ENCODE assay signal across 8 cellular contexts in genomic region chr5:178230879-178231735, GRCh38. TPM values are rescaled to one million over a fixed set of nuclear protein-coding genes. Genes with fewer than 3 reads are reported as not detected.
A peak's percentile ranks its signal among the peaks of the same experiment; 100 is the strongest.
DNase-seq lines count a peak whose midpoint lies in the region; ATAC-seq, FAIRE-seq and TF ChIP-seq lines count a peak whose summit lies in the region.

No MANE protein-coding gene starts in this region.

- dilution Hi-C loops in mammary epithelial cell (cut with HindIII; ENCODE audit: low sequenced_read_pairs), result no loop called here

- intact Hi-C loops in Right ventricle myocardium superior (cut with DNase I) (no loop called here), cardiac septum (cut with DNase I) (no loop called here), mammary epithelial cell (cut with micrococcal nuclease) (loop anchor here (5.0 to 10.0 kb wide), 2 partner anchors 411 to 1324 kb away; partner anchors contain the start of gene RUFY1)

- no TSS peak for BruUV-seq in mammary epithelial cell (replicated peaks; lab: Mats Ljungman, UMichigan)

- peak; percentile 70 for DNase-seq in Right ventricle myocardium superior
- DNase-seq in cardiac septum (ENCODE audit: low spot score), result no peak
- DNase-seq in mammary epithelial cell, result no peak
- no peak for DNase-seq in memory B cell (ENCODE audit: low spot score in 2 of 2)
- DNase-seq in GM12892 (ENCODE audit: insufficient read length), result no peak

- H3K4me3 Mint-ChIP-seq in memory B cell, result peak overlapping the region; percentile 87

- peaks cover 42% of the 10 kb centered on the region for H3K4me1 Mint-ChIP-seq in memory B cell

- H3K4me1 ChIP-seq in mammary epithelial cell (ENCODE audit: insufficient read depth, low read length) (peaks cover 33% of the 10 kb centered on the region), urinary bladder (ENCODE audit: insufficient read depth) (no peaks in the 10 kb centered on the region)

- H3K9me3 ChIP-seq in mammary epithelial cell (replicated peaks; ENCODE audit: insufficient read depth, low read length), result no peaks in the 10 kb centered on the region

- CTCF ChIA-PET in mammary epithelial cell (lab: Charles Lee; ENCODE audit: low non-redundant PET), result interaction anchor here (1.0 kb wide), 1 partner anchor 155 kb away, joined by 4 read pairs; no protein-coding TSS in a partner anchor

- peak overlapping the region; percentile 99 for H3K4me2 ChIP-seq in mammary epithelial cell (ENCODE audit: insufficient read depth, low read depth, low read length)

- H3K27ac ChIP-seq in mammary epithelial cell (ENCODE audit: insufficient read depth, low read depth, low read length) (no peak overlapping the region), urinary bladder (ENCODE audit: low read depth) (no peak overlapping the region)

- H3K4me3 ChIP-seq in mammary epithelial cell (replicated peaks in 1 of 3; ENCODE audit: insufficient read depth in 1 of 3, low read depth in 2 of 3, low read length in 3 of 3) (peak overlapping the region; percentile 56 to 75 (median 73)), urinary bladder (ENCODE audit: low read depth, low read length) (peak overlapping the region; percentile 74)

- no peak for TF ChIP-seq CTCF in mammary epithelial cell (conservative IDR thresholded peaks at IDR 0.05 in 1 of 2, IDR thresholded peaks at IDR 0.05 in 1 of 2; ENCODE audit: extremely low read depth in 1 of 2, insufficient read depth in 1 of 2, low read depth in 1 of 2, low read length in 2 of 2)

- no peaks in the 10 kb centered on the region for H4K20me1 ChIP-seq in mammary epithelial cell (ENCODE audit: insufficient read depth, low read length)

- no peaks in the 10 kb centered on the region for H3K36me3 ChIP-seq in mammary epithelial cell (ENCODE audit: insufficient read depth, low read length)
- peaks cover 1% of the 10 kb centered on the region for H3K36me3 ChIP-seq in urinary bladder (ENCODE audit: insufficient read depth)

- H3K27me3 Mint-ChIP-seq in memory B cell, result no peaks in the 10 kb centered on the region

- in situ Hi-C loops in mammary epithelial cell (cut with MboI; ENCODE audit: low sequenced_read_pairs in 2 of 2), result no loop called here

- peaks cover 23% of the 10 kb centered on the region for H3K79me2 ChIP-seq in mammary epithelial cell (ENCODE audit: insufficient read depth, low read length)

- H2AFZ ChIP-seq in mammary epithelial cell (ENCODE audit: low read depth, low read length), result no peak overlapping the region

- H3K36me3 Mint-ChIP-seq in memory B cell, result peaks cover 30% of the 10 kb centered on the region

- H3K27me3 ChIP-seq in mammary epithelial cell (ENCODE audit: insufficient read depth, low read length), result no peaks in the 10 kb centered on the region

- WGBS in mammary epithelial cell (ENCODE audit: low coverage, missing lambda C conversion rate), result 73% methylated on average over 13 of the region's 14 CpGs
- WGBS in urinary bladder, result 74% methylated on average over 14 of the region's 14 CpGs

- TF ChIP-seq POLR2A in GM12892 (IDR thresholded peaks at IDR 0.05; ENCODE audit: low read depth, low read length), result no peak

- no peak overlapping the region for H3K9ac ChIP-seq in mammary epithelial cell (ENCODE audit: insufficient read depth, low read length)

- no peaks in the 10 kb centered on the region for H3K9me3 Mint-ChIP-seq in memory B cell

- ATAC-seq in Right ventricle myocardium superior (ENCODE audit: poor library complexity) (peak; percentile 1), memory B cell (ENCODE audit: low read depth) (no peak), GM21737 (IDR thresholded peaks at IDR 0.05; ENCODE audit: unreplicated experiment) (no peak), GM21576 (IDR thresholded peaks at IDR 0.05; ENCODE audit: unreplicated experiment) (no peak)

- FAIRE-seq in GM12892 (lab: Jason Lieb, UNC), result no peak

- H3K27ac Mint-ChIP-seq in memory B cell, result peak overlapping the region; percentile 72

RNA-seq across cellular contexts. Expression of gene PHYKPL, which starts 1.5 kb away (rescaled TPM):
- 34.4 TPM for total RNA-seq in Right ventricle myocardium superior
- 55.3 TPM for total RNA-seq in cardiac septum
- 10 to 100 TPM; 14.8 to 25.2 TPM for total RNA-seq in mammary epithelial cell
- polyA plus RNA-seq in mammary epithelial cell, result 9.6 TPM
- polyA minus RNA-seq in mammary epithelial cell, result 12.2 TPM
- 49.1 TPM for total RNA-seq in urinary bladder
- 40.3 TPM for polyA plus RNA-seq in urinary bladder
- 32.8 TPM for polyA plus RNA-seq in GM12892 (2012; ENCODE audit: missing spikeins)

RNA-seq across cellular contexts. Expression of gene HNRNPAB, which starts 26.8 kb away (rescaled TPM):
- 83.4 TPM for total RNA-seq in Right ventricle myocardium superior
- 105 TPM for total RNA-seq in cardiac septum
- 100 to 1,000 TPM in 1 of 2 donors, 10 to 100 TPM in 1; 68.8 to 243 TPM for total RNA-seq in mammary epithelial cell
- 158 TPM for polyA plus RNA-seq in mammary epithelial cell
- 162 TPM for polyA minus RNA-seq in mammary epithelial cell
- 46.3 TPM for total RNA-seq in urinary bladder
- 109 TPM for polyA plus RNA-seq in urinary bladder
- polyA plus RNA-seq in GM12892 (2012; ENCODE audit: missing spikeins), result 168 TPM

RNA-seq across cellular contexts. Expression of gene GMCL2, which starts 43.9 kb away (rescaled TPM):
- total RNA-seq in Right ventricle myocardium superior (not detected), cardiac septum (not detected), mammary epithelial cell (not detected), urinary bladder (0.16 TPM)
- polyA plus RNA-seq in mammary epithelial cell (not detected), urinary bladder (not detected)
- polyA minus RNA-seq in mammary epithelial cell, result not detected
- polyA plus RNA-seq in GM12892 (2012; ENCODE audit: missing spikeins), result not detected
